In the genomic region with DNA sequence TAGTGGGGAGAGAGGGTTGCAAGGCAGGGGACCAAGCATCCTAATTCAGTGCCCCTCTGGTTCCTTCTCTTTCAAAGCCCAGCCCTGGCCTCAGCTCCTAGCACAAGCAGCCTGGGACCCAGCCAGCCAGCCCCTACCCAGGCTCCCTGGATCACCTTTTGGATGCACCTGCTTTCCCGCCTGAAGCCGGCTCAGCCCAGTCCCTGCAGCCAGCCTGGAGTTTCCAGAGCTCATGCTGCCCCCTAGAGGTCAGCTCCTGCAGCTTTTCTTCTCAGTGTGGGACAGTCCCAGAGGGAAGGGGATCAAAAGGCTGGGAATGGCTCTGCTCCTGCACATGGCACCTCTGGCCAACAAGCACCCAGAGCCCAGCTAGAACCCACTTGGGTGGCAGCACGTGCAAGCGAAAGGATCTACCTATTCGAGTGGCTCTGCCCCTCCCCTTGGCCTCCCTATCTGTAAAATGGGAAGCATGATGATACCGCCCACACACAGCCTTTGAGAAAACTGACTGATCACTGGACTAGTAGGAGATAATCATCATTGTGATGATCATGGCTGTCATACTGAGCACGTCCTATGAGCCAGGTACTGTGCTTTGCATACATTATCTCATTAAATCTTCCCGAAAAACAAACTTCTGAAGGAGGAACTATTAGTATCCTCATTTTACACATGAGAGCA, we compare ENCODE assay signal across 8 cellular contexts. TPM values are rescaled to one million over a fixed set of nuclear protein-coding genes. Genes with fewer than 3 reads are reported as not detected.
DNase-seq lines count a peak whose midpoint lies in the region; ATAC-seq and TF ChIP-seq lines count a peak whose summit lies in the region.

No MANE protein-coding gene starts in this region.

- no peaks in the 10 kb centered on the region for H3K27me3 Mint-ChIP-seq in activated CD4-positive, alpha-beta memory T cell treated with anti-CD3 and anti-CD28 coated beads for 36 hours

- no peaks in the 10 kb centered on the region for H3K27me3 ChIP-seq in suprapubic skin

- H3K36me3 Mint-ChIP-seq in activated CD4-positive, alpha-beta memory T cell treated with anti-CD3 and anti-CD28 coated beads for 36 hours = no peaks in the 10 kb centered on the region

- intact Hi-C loops in activated CD4-positive, alpha-beta memory T cell treated with anti-CD3 and anti-CD28 coated beads for 36 hours (cut with micrococcal nuclease) = loop anchor here (1.0 kb wide), 1 partner anchor 84 kb away; no protein-coding TSS in a partner anchor

- CTCF ChIA-PET in activated CD4-positive, alpha-beta memory T cell treated with anti-CD3 and anti-CD28 coated beads for 36 hours (lab: Charles Lee) = interaction anchor here (0.6 to 5.0 kb wide), 27 partner anchors 10 to 1196 kb away, joined by 3 to 41 read pairs (median 3); no protein-coding TSS in a partner anchor

- H3K4me3 Mint-ChIP-seq in activated CD4-positive, alpha-beta memory T cell treated with anti-CD3 and anti-CD28 coated beads for 36 hours = no peak overlapping the region

- ATAC-seq in HG02571 (IDR thresholded peaks at IDR 0.05; ENCODE audit: unreplicated experiment) (peak; percentile 71), esophagus mucosa (peak; percentile 81)

- POLR2A ChIA-PET in activated CD4-positive, alpha-beta memory T cell treated with anti-CD3 and anti-CD28 coated beads for 36 hours (lab: Charles Lee) = no interaction called here

- no peak for TF ChIP-seq EP300 in suprapubic skin (IDR thresholded peaks at IDR 0.05)

- H3K27ac ChIP-seq in suprapubic skin = no peak overlapping the region

- H3K4me1 Mint-ChIP-seq in activated CD4-positive, alpha-beta memory T cell treated with anti-CD3 and anti-CD28 coated beads for 36 hours (ENCODE audit: low read depth) = peaks cover 5% of the 10 kb centered on the region

- WGBS in suprapubic skin = 29% methylated on average over 8 of the region's 8 CpGs

- H3K36me3 ChIP-seq in suprapubic skin = no peaks in the 10 kb centered on the region

- H3K4me3 ChIP-seq in suprapubic skin = no peak overlapping the region

- H3K27ac Mint-ChIP-seq in activated CD4-positive, alpha-beta memory T cell treated with anti-CD3 and anti-CD28 coated beads for 36 hours = no peak overlapping the region

- no peaks in the 10 kb centered on the region for H3K4me1 ChIP-seq in suprapubic skin

- peak; percentile 25 to 62 for TF ChIP-seq CTCF in suprapubic skin (IDR thresholded peaks at IDR 0.05)

- DNase-seq in SIG-M5 treated with dmso at 0.1 percent for 504 hours (lab: John Stamatoyannopoulos, UW; ENCODE audit: unreplicated experiment) (peak; percentile 48), SIG-M5 (lab: John Stamatoyannopoulos, UW) (no peak), NCI-H2171 (lab: John Stamatoyannopoulos, UW) (peak; percentile 5), mucosa of gallbladder (ENCODE audit: low spot score) (peak; percentile 56), suprapubic skin (ENCODE audit: low spot score in 2 of 2) (peak; percentile 63 to 83)
- peak; percentile 65 for DNase-seq in activated CD4-positive, alpha-beta memory T cell treated with anti-CD3 and anti-CD28 coated beads for 36 hours

- no peaks in the 10 kb centered on the region for H3K9me3 ChIP-seq in suprapubic skin

- H3K9me3 Mint-ChIP-seq in activated CD4-positive, alpha-beta memory T cell treated with anti-CD3 and anti-CD28 coated beads for 36 hours = no peaks in the 10 kb centered on the region

- no peak for TF ChIP-seq POLR2A in suprapubic skin (IDR thresholded peaks at IDR 0.05)

RNA-seq across cellular contexts. Expression of a gene that starts 48.6 kb away (rescaled TPM):
- not detected for total RNA-seq in activated CD4-positive, alpha-beta memory T cell treated with anti-CD3 and anti-CD28 coated beads for 36 hours
- total RNA-seq in esophagus mucosa (not detected), mucosa of gallbladder (0.52 TPM), suprapubic skin (not detected)
